19 cellular contexts compared by ENCODE assay signal in genomic region chr7:103887853-103888602, GRCh38.
DNase-seq lines count a peak whose midpoint lies in the region; ATAC-seq and TF ChIP-seq lines count a peak whose summit lies in the region.
"Had no signal": no experiment of that assay in that cellular context is flagged by ENCODE, and none has a peak within 500 bp of the region (broad histone marks: within the 10 kb centered on the region; RNA-seq: fewer than 3 reads in every experiment).

No MANE protein-coding gene starts in this region.

- no peak for ATAC-seq in HG02759 (IDR thresholded peaks at IDR 0.05; ENCODE audit: unreplicated experiment)
- ATAC-seq: lower lobe of right lung, pancreas had no signal

- H3K9me3 ChIP-seq in cardiac muscle cell (ENCODE audit: low read depth), result no peaks in the 10 kb centered on the region
- H3K9me3 ChIP-seq: lower lobe of right lung, pancreas, vagina had no signal

- peaks cover 29% of the 10 kb centered on the region for H3K4me1 ChIP-seq in cardiac muscle cell (ENCODE audit: low read depth)
- H3K4me1 ChIP-seq: lower lobe of right lung, pancreas, vagina had no signal

- H3K27me3 ChIP-seq in cardiac muscle cell, result no peaks in the 10 kb centered on the region
- H3K27me3 ChIP-seq: pancreas, vagina had no signal

- no peaks in the 10 kb centered on the region for H3K36me3 Mint-ChIP-seq in type B pancreatic cell
- H3K36me3 Mint-ChIP-seq: activated naive CD4-positive, alpha-beta T cell treated with anti-CD3 and anti-CD28 coated beads, Interleukin-2, amount 50 U/mL, for 24 hours; naive B cell had no signal

- no peak overlapping the region for H3K4me3 Mint-ChIP-seq in type B pancreatic cell
- H3K4me3 Mint-ChIP-seq: activated naive CD4-positive, alpha-beta T cell treated with anti-CD3 and anti-CD28 coated beads, Interleukin-2, amount 50 U/mL, for 24 hours; dendritic cell treated with granulocyte-macrophage colony-stimulating factor and Interleukin-4, amounts not matched to agents 40 ng/mL and 50 ng/mL, for 4 days had no signal

- TF ChIP-seq CTCF in cardiac muscle cell (IDR thresholded peaks at IDR 0.05; ENCODE audit: low read depth, low read length) (no peak), choroid plexus epithelial cell (conservative IDR thresholded peaks at IDR 0.05; ENCODE audit: low read depth, low read length) (peak; percentile 18), type B pancreatic cell (conservative IDR thresholded peaks at IDR 0.05) (peak; percentile 24)

- intact Hi-C loops in cardiac septum (cut with DNase I), result no loop called here

- H3K27ac ChIP-seq in cardiac muscle cell, result peak overlapping the region; percentile 76
- H3K27ac ChIP-seq: lower lobe of right lung, pancreas, vagina had no signal

- H3K9me3 Mint-ChIP-seq in type B pancreatic cell, result no peaks in the 10 kb centered on the region

- H3K36me3 ChIP-seq in cardiac muscle cell, result no peaks in the 10 kb centered on the region
- H3K36me3 ChIP-seq: lower lobe of right lung, pancreas, vagina had no signal

- no peak for DNase-seq in cardiac muscle cell (ENCODE audit: low read depth in 1 of 2, low spot score in 1 of 2)
- DNase-seq in cardiac septum (ENCODE audit: low spot score), result no peak
- DNase-seq in NCI-H69 (lab: John Stamatoyannopoulos, UW), result peak; percentile 74
- DNase-seq in choroid plexus epithelial cell (ENCODE audit: low read depth), result no peak
- DNase-seq in type B pancreatic cell (ENCODE audit: extremely low spot score, unreplicated experiment), result no peak
- DNase-seq in Ammon's horn (ENCODE audit: low spot score), result no peak
- DNase-seq in SHP77 (lab: John Stamatoyannopoulos, UW), result no peak
- DNase-seq: GF-D8; H7; lower lobe of right lung; naive B cell; NCI-H2029 treated with DMSO at 0.1 percent for 48 hours; NCI-H526 treated with DMSO at 0.1 percent for 48 hours; pancreas; stimulated activated CD4-positive, alpha-beta T cell treated with anti-CD3 and anti-CD28 coated beads, Interleukin-2, amount 100 ng/mL, for 48 hours had no signal

- H3K4me3 ChIP-seq in cardiac muscle cell (no peak overlapping the region), choroid plexus epithelial cell (ENCODE audit: low read depth, low read length) (no peak overlapping the region)
- H3K4me3 ChIP-seq: lower lobe of right lung, pancreas, vagina had no signal

- H3K4me1 Mint-ChIP-seq in type B pancreatic cell (ENCODE audit: unreplicated experiment), result no peaks in the 10 kb centered on the region
- H3K4me1 Mint-ChIP-seq: activated naive CD4-positive, alpha-beta T cell treated with anti-CD3 and anti-CD28 coated beads, Interleukin-2, amount 50 U/mL, for 24 hours; naive B cell had no signal

- H3K27ac Mint-ChIP-seq in type B pancreatic cell, result no peak overlapping the region
- H3K27ac Mint-ChIP-seq: activated naive CD4-positive, alpha-beta T cell treated with anti-CD3 and anti-CD28 coated beads, Interleukin-2, amount 50 U/mL, for 24 hours; dendritic cell treated with granulocyte-macrophage colony-stimulating factor and Interleukin-4, amounts not matched to agents 40 ng/mL and 50 ng/mL, for 4 days; naive B cell had no signal

- no peaks in the 10 kb centered on the region for H3K27me3 Mint-ChIP-seq in type B pancreatic cell
- H3K27me3 Mint-ChIP-seq: dendritic cell treated with granulocyte-macrophage colony-stimulating factor and Interleukin-4, amounts not matched to agents 40 ng/mL and 50 ng/mL, for 4 days had no signal
